18 cellular contexts compared by ENCODE assay signal in genomic region chr15:57388199-57388863, GRCh38. TPM values are rescaled to one million over a fixed set of nuclear protein-coding genes. Genes with fewer than 3 reads are reported as not detected.
DNase-seq lines count a peak whose midpoint lies in the region; FAIRE-seq and TF ChIP-seq lines count a peak whose summit lies in the region.
"Had no signal": no experiment of that assay in that cellular context is flagged by ENCODE, and none has a peak within 500 bp of the region (broad histone marks: within the 10 kb centered on the region; RNA-seq: fewer than 3 reads in every experiment).

No MANE protein-coding gene starts in this region.

- TF ChIP-seq RAD21 in H1 (IDR thresholded peaks at IDR 0.05 in 1 of 2, conservative IDR thresholded peaks at IDR 0.05 in 1 of 2; ENCODE audit: low read depth in 2 of 2, low read length in 2 of 2): no peak

- H4K91ac ChIP-seq in H1 (replicated peaks; ENCODE audit: insufficient read length, low read length): peak overlapping the region; percentile 95

- H3K79me2 ChIP-seq in H1 (ENCODE audit: control insufficient read depth in 1 of 2, insufficient read depth in 2 of 2, low read length in 2 of 2): peaks cover 8 to 81% of the 10 kb centered on the region in 2 experiments; a peak in 3 of 4 replicates

- H2BK20ac ChIP-seq in H1 (ENCODE audit: low read length): no peak overlapping the region

- H3K56ac ChIP-seq in H1 (replicated peaks; ENCODE audit: insufficient read length, low read depth, low read length): peak overlapping the region; percentile 42

- peak overlapping the region; percentile 68; the same call in 1 of the 2 replicates for H3K27ac ChIP-seq in H1 (ENCODE audit: low read depth, low read length)
- peak overlapping the region; percentile 61 to 73 for H3K27ac ChIP-seq in kidney (ENCODE audit: low read depth in 2 of 2, low read length in 2 of 2)

- H3K4me1 ChIP-seq in ES-I3 (ENCODE audit: insufficient read depth, low read length): peaks cover 53% of the 10 kb centered on the region
- H3K4me1 ChIP-seq in H1 (replicated peaks in 1 of 4; ENCODE audit: control insufficient read depth in 3 of 4, insufficient read depth in 4 of 4, low read length in 3 of 4): peaks cover 12 to 45% (median 34%) of the 10 kb centered on the region in 4 experiments; a peak in 6 of 7 replicates
- H3K4me1 ChIP-seq in kidney (ENCODE audit: control insufficient read depth in 1 of 2, insufficient read depth in 1 of 2, low read depth in 1 of 2, low read length in 2 of 2): peaks cover 41 to 57% of the 10 kb centered on the region in 2 donors

- peaks cover 9% of the 10 kb centered on the region; the same call in 1 of the 2 replicates for H3K23me2 ChIP-seq in H1 (ENCODE audit: low read depth, low read length)

- H3K4me3 ChIP-seq in H1 (ENCODE audit: extremely low read depth in 1 of 4, insufficient read depth in 2 of 4, low read depth in 3 of 4, low read length in 4 of 4) (peak overlapping the region; percentile 14 to 56 (median 36); a peak in 7 of 8 replicates), kidney (ENCODE audit: low read length in 2 of 2) (peak overlapping the region in 1 of 2 donors; percentile 26)
- H3K4me3 ChIP-seq: skin epidermis had no signal

- no peak overlapping the region; the same call in 1 of the 2 replicates for H4K8ac ChIP-seq in H1 (ENCODE audit: extremely low read depth, insufficient read depth, low read length)

- peak overlapping the region; percentile 69; the same call in 1 of the 2 replicates for H2AK5ac ChIP-seq in H1 (ENCODE audit: low read depth, low read length)

- no peak overlapping the region for H2BK15ac ChIP-seq in H1 (ENCODE audit: low read length)

- no peak for FAIRE-seq in H1 (lab: Jason Lieb, UNC)
- FAIRE-seq in kidney (lab: Jason Lieb, UNC): no peak
- FAIRE-seq: keratinocyte, RCC 7860 had no signal

- POLR2A ChIA-PET in H1 (lab: Charles Lee; ENCODE audit: partially characterized antibody): interaction anchor here (0.8 to 9.3 kb wide), 14 partner anchors 9 to 118 kb away, joined by 3 to 103 read pairs (median 4); partner anchors contain the start of gene CGNL1

- peak overlapping the region; percentile 92 for H3K18ac ChIP-seq in H1 (ENCODE audit: extremely low read depth, low read length)

- H4K20me1 ChIP-seq in H1 (replicated peaks in 1 of 2; ENCODE audit: control insufficient read depth in 1 of 2, insufficient read depth in 2 of 2, low read length in 2 of 2): no peaks in the 10 kb centered on the region

- no peaks in the 10 kb centered on the region for H3K27me3 ChIP-seq in H1 (replicated peaks in 1 of 4; ENCODE audit: control insufficient read depth in 3 of 4, extremely low read depth in 1 of 4, insufficient read depth in 3 of 4, low read length in 3 of 4)

- peak overlapping the region; percentile 95 for H2BK12ac ChIP-seq in H1 (ENCODE audit: low read depth, low read length)

- DNase-seq in H1 (ENCODE audit: low read depth in 1 of 2, low spot score in 2 of 2): no peak
- DNase-seq in kidney: no peak
- DNase-seq in renal cortical epithelial cell (ENCODE audit: low read depth): peak; percentile 45
- DNase-seq in SKM-1 (lab: John Stamatoyannopoulos, UW; ENCODE audit: unreplicated experiment): no peak
- DNase-seq in NCI-H2107 (lab: John Stamatoyannopoulos, UW): no peak
- DNase-seq in HCEC 1CT: no peak
- DNase-seq in NCI-H1694 (lab: John Stamatoyannopoulos, UW): no peak
- DNase-seq: activated CD4-positive, alpha-beta T cell treated with anti-CD3 and anti-CD28 coated beads for 36 hours; activated T-cell treated with anti-CD3 and anti-CD28 coated beads, Interleukin-2, amount 50 U/mL, for 24 hours; Calu3; natural killer cell; NCI-H526 treated with DMSO at 0.1 percent for 48 hours; stimulated activated naive CD8-positive, alpha-beta T cell treated with anti-CD3 and anti-CD28 coated beads, Interleukin-15, amount 100 ng/mL, for 72 hours; T-helper 2 cell had no signal

- peaks cover 23% of the 10 kb centered on the region for H3K79me1 ChIP-seq in H1 (ENCODE audit: low read depth, low read length)

- no peak for TF ChIP-seq EP300 in H1 (IDR thresholded peaks at IDR 0.05; ENCODE audit: borderline replicate concordance in 1 of 2, low read depth in 2 of 2, low read length in 2 of 2)

- peak overlapping the region; percentile 87 for H2BK120ac ChIP-seq in H1 (replicated peaks; ENCODE audit: low read depth, low read length)

- H3K23ac ChIP-seq in H1 (ENCODE audit: insufficient read length): no peak overlapping the region

- no peak overlapping the region for H2AFZ ChIP-seq in H1 (ENCODE audit: low read length)

- no peaks in the 10 kb centered on the region for H3K36me3 ChIP-seq in ES-I3 (ENCODE audit: insufficient read depth, low read length)
- H3K36me3 ChIP-seq in H1 (ENCODE audit: control insufficient read depth in 2 of 4, insufficient read depth in 4 of 4, low read length in 3 of 4): no peaks in the 10 kb centered on the region
- H3K36me3 ChIP-seq in kidney (ENCODE audit: control insufficient read depth in 1 of 2, insufficient read depth in 2 of 2, low read length in 2 of 2): peaks cover 0 to 7% of the 10 kb centered on the region in 2 donors

- peak overlapping the region; percentile 86 to 100 for H3K4me2 ChIP-seq in H1 (ENCODE audit: insufficient read depth in 1 of 2, low read depth in 2 of 2, low read length in 2 of 2)

- H3K4ac ChIP-seq in H1 (replicated peaks; ENCODE audit: insufficient read length, low read depth, low read length): peak overlapping the region; percentile 88

- 27% methylated on average over 11 of the region's 11 CpGs; no CpG with 5 or more reads in 1 of the 2 experiments for WGBS in H1 (ENCODE audit: extremely low coverage in 1 of 2, insufficient coverage in 1 of 2, insufficient read length in 1 of 2, insufficient replicate concordance in 2 of 2, low coverage in 1 of 2, low lambda C conversion rate in 2 of 2, missing lambda C conversion rate in 1 of 2), 2 experiments

- TF ChIP-seq CTCF in H1 (IDR thresholded peaks at IDR 0.05; ENCODE audit: control extremely low read depth in 1 of 3, insufficient read depth in 1 of 3, low read depth in 1 of 3, low read length in 3 of 3) (no peak), kidney (IDR thresholded peaks at IDR 0.05; ENCODE audit: borderline replicate concordance, extremely low read depth, insufficient read depth) (no peak)

- H3K9me3 ChIP-seq in ES-I3 (ENCODE audit: control insufficient read depth, insufficient read depth, low read length) (no peaks in the 10 kb centered on the region), H1 (ENCODE audit: insufficient read depth in 2 of 2, low read depth in 1 of 2, low read length in 1 of 2) (no peaks in the 10 kb centered on the region), kidney (ENCODE audit: control insufficient read depth in 1 of 2, low read length in 2 of 2) (no peaks in the 10 kb centered on the region)

- intact Hi-C loops in kidney (cut with DNase I): no loop called here

- peak overlapping the region; percentile 84 for H2BK5ac ChIP-seq in H1 (ENCODE audit: low read depth, low read length)

- CTCF ChIA-PET in H1 (lab: Charles Lee; ENCODE audit: partially characterized antibody): interaction anchor here (0.9 to 4.5 kb wide), 15 partner anchors 9 to 155 kb away, joined by 3 to 17 read pairs (median 5); partner anchors contain the start of gene CGNL1

- peak overlapping the region; percentile 91 for H4K5ac ChIP-seq in H1 (ENCODE audit: insufficient read length, low read depth, low read length)

- H3K9ac ChIP-seq in ES-I3 (ENCODE audit: low read depth, low read length) (peak overlapping the region; percentile 38), H1 (replicated peaks in 1 of 4; ENCODE audit: extremely low read depth in 1 of 4, low read depth in 3 of 4, low read length in 3 of 4) (peak overlapping the region in 2 of 4 experiments; percentile 26 to 61; a peak in 4 of 7 replicates), kidney (ENCODE audit: low read length in 2 of 2) (peak overlapping the region in 1 of 2 donors; percentile 70)

- TF ChIP-seq POLR2A in H1 (IDR thresholded peaks at IDR 0.05; ENCODE audit: control extremely low read depth in 1 of 2, low read depth in 2 of 2, low read length in 2 of 2): peak in 1 of 2 experiments; percentile 10; a peak in 1 of 3 replicates

- no peak overlapping the region for H3K14ac ChIP-seq in H1 (ENCODE audit: insufficient read length)

TF ChIP-seq in H1, 55 proteins besides CTCF, POLR2A, EP300 and RAD21:
- TF ChIP-seq RXRA (IDR thresholded peaks at IDR 0.05; ENCODE audit: insufficient read depth, low read depth, low read length): no peak
- no peak for TF ChIP-seq CREB1 (IDR thresholded peaks at IDR 0.05)
- TF ChIP-seq ZNF274 (IDR thresholded peaks at IDR 0.05; ENCODE audit: borderline replicate concordance, extremely low read depth, low read length): no peak
- TF ChIP-seq BACH1 (IDR thresholded peaks at IDR 0.05; ENCODE audit: low read length): no peak
- TF ChIP-seq RNF2 (IDR thresholded peaks at IDR 0.05; ENCODE audit: borderline replicate concordance, low read depth, low read length, missing control alignments, poor library complexity, severe bottlenecking): no peak
- TF ChIP-seq CTBP2 (IDR thresholded peaks at IDR 0.05; ENCODE audit: borderline replicate concordance, insufficient read depth, insufficient read length, low read length): no peak
- TF ChIP-seq NRF1 (IDR thresholded peaks at IDR 0.05; ENCODE audit: low read depth, low read length): no peak
- no peak for TF ChIP-seq CBX5 (IDR thresholded peaks at IDR 0.05; ENCODE audit: low read depth, low read length)
- TF ChIP-seq KDM1A (IDR thresholded peaks at IDR 0.05; ENCODE audit: borderline replicate concordance, low read length): no peak
- TF ChIP-seq SIN3A (conservative IDR thresholded peaks at IDR 0.05 in 1 of 2, IDR thresholded peaks at IDR 0.05 in 1 of 2; ENCODE audit: low read depth in 1 of 2, low read length in 2 of 2): no peak
- TF ChIP-seq TBP (IDR thresholded peaks at IDR 0.05; ENCODE audit: low read depth, low read length): no peak
- TF ChIP-seq GABPA (IDR thresholded peaks at IDR 0.05; ENCODE audit: borderline replicate concordance, insufficient read depth, low read length): no peak
- TF ChIP-seq SIRT6 (IDR thresholded peaks at IDR 0.05; ENCODE audit: low read length): no peak
- TF ChIP-seq BRCA1 (IDR thresholded peaks at IDR 0.05; ENCODE audit: low read depth, low read length): no peak
TF ChIP-seq in H1: peak in this region for 0.

RNA-seq across cellular contexts. Expression of gene CGNL1, which starts 12.0 kb away (rescaled TPM):
- 72.7 and 75.6 TPM in 2 replicates for total RNA-seq in H1 (2021; fragmentation: NEBNext Ultra II Directional; extraction: Animal tissue kit (Norgen Biotek cat#: 25700))
- polyA plus RNA-seq in H1 (2011; rRNA removed): 20.4 and 21.8 TPM in 2 replicates
- polyA plus RNA-seq in H1 (2011; cell fraction: cytosol; rRNA removed): 26.8 TPM
- polyA plus RNA-seq in H1 (2011; cell fraction: nucleus; rRNA removed): 42.9 TPM
- 52.8 to 62.1 TPM (median 54.3 TPM) in 4 replicates for polyA plus RNA-seq in H1 (2012, experiment 1 of 2)
- polyA plus RNA-seq in H1 (2012, experiment 2 of 2): 4.5 TPM
- 23.5 TPM for polyA plus RNA-seq in H1 (2013, experiment 1 of 2)
- polyA plus RNA-seq in H1 (2013, experiment 2 of 2): 21.9 TPM
- 52.9 and 54.8 TPM in 2 replicates for polyA minus RNA-seq in H1 (2011; rRNA and poly(A)+ RNA removed)
- polyA minus RNA-seq in H1 (2011; cell fraction: cytosol; rRNA and poly(A)+ RNA removed): 43.2 TPM
- polyA minus RNA-seq in H1 (2011; cell fraction: nucleus; rRNA and poly(A)+ RNA removed): 56.4 TPM
- 81.5 TPM for total RNA-seq in kidney
- 62.0 TPM for polyA plus RNA-seq in kidney (ENCODE audit: insufficient read depth, low read depth, low replicate concordance)
- total RNA-seq in renal cortical epithelial cell: 6.9 and 57.5 TPM in 2 replicates
- total RNA-seq: activated CD4-positive, alpha-beta T cell treated with anti-CD3 and anti-CD28 coated beads for 36 hours; natural killer cell had no signal
